Comparison of ENCODE assay signal across 9 cellular contexts in genomic region chr4:60805500-60806313, GRCh38.
DNase-seq lines count a peak whose midpoint lies in the region; ATAC-seq and TF ChIP-seq lines count a peak whose summit lies in the region.
"Had no signal": no experiment of that assay in that cellular context is flagged by ENCODE, and none has a peak within 500 bp of the region (broad histone marks: within the 10 kb centered on the region; RNA-seq: fewer than 3 reads in every experiment).

No MANE protein-coding gene starts in this region.

- POLR2A ChIA-PET in PC-9 (lab: Charles Lee; ENCODE audit: unreplicated experiment) = no interaction called here

- BruUV-seq in PC-9 (replicated peaks; lab: Mats Ljungman, UMichigan) = no TSS peak

- H3K79me2 ChIP-seq in PC-9 (ENCODE audit: low read depth) = no peaks in the 10 kb centered on the region

- H3K27me3 ChIP-seq in PC-9 (ENCODE audit: insufficient read depth, low read depth) (no peaks in the 10 kb centered on the region), transverse colon (no peaks in the 10 kb centered on the region)

- no peak overlapping the region for H3K4me3 ChIP-seq in PC-9
- no peak overlapping the region for H3K4me3 ChIP-seq in transverse colon

- no peaks in the 10 kb centered on the region for H4K20me1 ChIP-seq in PC-9 (ENCODE audit: insufficient read depth)

- no peak overlapping the region for H3K27ac ChIP-seq in PC-9
- H3K27ac ChIP-seq in transverse colon = no peak overlapping the region
- H3K27ac ChIP-seq: epithelial cell of prostate had no signal

- no peak for TF ChIP-seq POLR2A in transverse colon (IDR thresholded peaks at IDR 0.05)

- H3K36me3 ChIP-seq in PC-9 (ENCODE audit: low read depth) = no peaks in the 10 kb centered on the region
- no peaks in the 10 kb centered on the region for H3K36me3 ChIP-seq in transverse colon

- in situ Hi-C loops in transverse colon (cut with MboI; ENCODE audit: low pct_ligation_motif_present in 1 of 4, low pct_unique_long_range_greater_than_20kb in 1 of 4, low sequenced_read_pairs in 3 of 4) = loop anchor here in 1 of 4 donors (25.0 kb wide), 1 partner anchor 1882 kb away; no protein-coding TSS in a partner anchor

- intact Hi-C loops in PC-9 (cut with micrococcal nuclease; ENCODE audit: unreplicated experiment) = no loop called here
- intact Hi-C loops in transverse colon (cut with DNase I; ENCODE audit: low total_unique reads) = no loop called here

- TF ChIP-seq EP300 in transverse colon (IDR thresholded peaks at IDR 0.05; ENCODE audit: low read depth) = no peak

- no peaks in the 10 kb centered on the region for H3K9me2 ChIP-seq in PC-9 (ENCODE audit: insufficient read depth)

- H3K9me3 ChIP-seq in PC-9 (ENCODE audit: insufficient read depth, low read depth) (no peaks in the 10 kb centered on the region), transverse colon (no peaks in the 10 kb centered on the region)

- H2AFZ ChIP-seq in PC-9 = no peak overlapping the region

- H3K4me1 ChIP-seq in PC-9 (replicated peaks; ENCODE audit: insufficient read depth) (no peaks in the 10 kb centered on the region), transverse colon (no peaks in the 10 kb centered on the region)

- CTCF ChIA-PET in PC-9 (lab: Charles Lee) = interaction anchor here (0.7 kb wide), 2 partner anchors 9 to 1127 kb away, joined by 3 to 5 read pairs; no protein-coding TSS in a partner anchor

- DNase-seq in DMS 273 treated with DMSO at 0.1 percent for 48 hours (lab: John Stamatoyannopoulos, UW) (peak; percentile 5), PC-9 (peak in 1 of 2 experiments; percentile 3), fibroblast of the conjunctiva (ENCODE audit: low read depth) (peak; percentile 18), transverse colon (no peak)
- no peak for DNase-seq in activated CD4-positive, alpha-beta T cell treated with anti-CD3 and anti-CD28 coated beads for 4 hours

- no peaks in the 10 kb centered on the region for H3F3A ChIP-seq in PC-9 (ENCODE audit: insufficient read depth, low read depth)

- 31 to 40% methylated on average over 5 to 6 of the region's 6 CpGs for WGBS in transverse colon (ENCODE audit: low coverage in 1 of 2), 2 donors

- TF ChIP-seq CTCF in PC-9 (conservative IDR thresholded peaks at IDR 0.05) (peak; percentile 56), transverse colon (IDR thresholded peaks at IDR 0.05) (peak in 3 of 5 experiments; percentile 35 to 41 (median 38))

- H3K4me2 ChIP-seq in PC-9 = no peak overlapping the region

- peak; percentile 67 for ATAC-seq in HG02884 (IDR thresholded peaks at IDR 0.05; ENCODE audit: unreplicated experiment)
- ATAC-seq in GM18873 (IDR thresholded peaks at IDR 0.05; ENCODE audit: low FRiP score, unreplicated experiment) = no peak
- ATAC-seq in HG02973 (IDR thresholded peaks at IDR 0.05; ENCODE audit: unreplicated experiment) = no peak

Comparison
In these comparisons a context has a peak if more than half of its experiments do, and no peak if none do; other contexts are left out.
1. DNase-seq: peak in DMS 273 treated with DMSO at 0.1 percent for 48 hours (single experiment) and fibroblast of the conjunctiva (single experiment); none in transverse colon (single experiment) and activated CD4-positive, alpha-beta T cell treated with anti-CD3 and anti-CD28 coated beads for 4 hours (0 of 2).